In genomic region chr1:161482610-161483009, GRCh38 we compare ENCODE assay signal across 22 cellular contexts. TPM values are rescaled to one million over a fixed set of nuclear protein-coding genes. Genes with fewer than 3 reads are reported as not detected.
DNase-seq lines count a peak whose midpoint lies in the region; ATAC-seq, FAIRE-seq and TF ChIP-seq lines count a peak whose summit lies in the region.
"Had no signal": no experiment of that assay in that cellular context is flagged by ENCODE, and none has a peak within 500 bp of the region (broad histone marks: within the 10 kb centered on the region; RNA-seq: fewer than 3 reads in every experiment).

No MANE protein-coding gene starts in this region.

- H3K27me3 Mint-ChIP-seq in MCF 10A (ENCODE audit: insufficient read depth, unreplicated experiment), result no peaks in the 10 kb centered on the region

- H3K4me3 ChIP-seq in mammary epithelial cell (replicated peaks in 1 of 3; ENCODE audit: insufficient read depth in 1 of 3, low read depth in 2 of 3, low read length in 3 of 3) (no peak overlapping the region), K562 (no peak overlapping the region), fibroblast of mammary gland (ENCODE audit: control insufficient read depth, low read depth, low read length) (no peak overlapping the region)
- H3K4me3 ChIP-seq: BLaER1, GM12878, GM23338 had no signal

- no peaks in the 10 kb centered on the region for H3K36me3 ChIP-seq in mammary epithelial cell (ENCODE audit: insufficient read depth, low read length)
- H3K36me3 ChIP-seq in K562 (ENCODE audit: control insufficient read depth, insufficient read depth, low read length), result no peaks in the 10 kb centered on the region
- H3K36me3 ChIP-seq: BLaER1 had no signal

- H3K4me2 ChIP-seq in mammary epithelial cell (ENCODE audit: insufficient read depth, low read depth, low read length) (no peak overlapping the region), K562 (ENCODE audit: insufficient read depth, low read length) (no peak overlapping the region)
- H3K4me2 ChIP-seq: BLaER1, GM23338 had no signal

- no peak for TF ChIP-seq POLR2A in K562 (conservative IDR thresholded peaks at IDR 0.05)

- TF ChIP-seq RAD21 in K562 (CRISPR knock-in tag; conservative IDR thresholded peaks at IDR 0.05 in 1 of 2, IDR thresholded peaks at IDR 0.05 in 1 of 2), result no peak

- H3K27ac ChIP-seq in mammary epithelial cell (ENCODE audit: insufficient read depth, low read depth, low read length), result no peak overlapping the region
- H3K27ac ChIP-seq in K562 (ENCODE audit: extremely low read depth, low read depth, low read length), result no peak overlapping the region
- H3K27ac ChIP-seq: 22Rv1, BLaER1, C4-2B had no signal

- H3K9me3 Mint-ChIP-seq in MCF 10A (ENCODE audit: unreplicated experiment), result no peaks in the 10 kb centered on the region
- H3K9me3 Mint-ChIP-seq: CD4-positive, CD25-positive, alpha-beta regulatory T cell; CD8-positive, alpha-beta T cell had no signal

- in situ Hi-C loops in mammary epithelial cell (cut with MboI; ENCODE audit: low sequenced_read_pairs in 2 of 2) (no loop called here), K562 (cut with MboI) (no loop called here)

- TF ChIP-seq EP300 in K562 (IDR thresholded peaks at IDR 0.05; ENCODE audit: low read length), result no peak

- H3K9me3 ChIP-seq in mammary epithelial cell (replicated peaks; ENCODE audit: insufficient read depth, low read length), result no peaks in the 10 kb centered on the region
- H3K9me3 ChIP-seq in K562 (replicated peaks; ENCODE audit: control insufficient read depth, insufficient read depth, low read depth, low read length), result no peaks in the 10 kb centered on the region

- H3K4me3 Mint-ChIP-seq in MCF 10A (ENCODE audit: unreplicated experiment), result no peak overlapping the region
- H3K4me3 Mint-ChIP-seq: B cell; CD4-positive, CD25-positive, alpha-beta regulatory T cell; CD8-positive, alpha-beta T cell; GM23338; H9 had no signal

- no peak for FAIRE-seq in K562 (lab: Jason Lieb, UNC)
- FAIRE-seq: A204.1, GM12878, GM19239 had no signal

- dilution Hi-C loops in mammary epithelial cell (cut with HindIII; ENCODE audit: low sequenced_read_pairs), result no loop called here

- H3K36me3 Mint-ChIP-seq in MCF 10A (ENCODE audit: insufficient read depth, unreplicated experiment), result no peaks in the 10 kb centered on the region
- H3K36me3 Mint-ChIP-seq: CD4-positive, CD25-positive, alpha-beta regulatory T cell; CD8-positive, alpha-beta T cell had no signal

- no TSS peak for BruUV-seq in mammary epithelial cell (replicated peaks; lab: Mats Ljungman, UMichigan)
- no TSS peak for BruUV-seq in MCF 10A (replicated peaks; lab: Mats Ljungman, UMichigan)
- BruUV-seq in K562 (replicated peaks; lab: Mats Ljungman, UMichigan), result no TSS peak

- DNase-seq in mammary epithelial cell, result peak; percentile 31
- DNase-seq in MCF 10A (ENCODE audit: unreplicated experiment), result no peak
- no peak for DNase-seq in K562 (ENCODE audit: extremely low read depth in 1 of 4, low spot score in 3 of 4)
- DNase-seq in fibroblast of mammary gland (ENCODE audit: low read depth), result peak; percentile 6
- DNase-seq in SIG-M5 (lab: John Stamatoyannopoulos, UW), result no peak
- no peak for DNase-seq in hypothalamus (lab: John Stamatoyannopoulos, UW)
- DNase-seq: Caco-2; CD4-positive, CD25-positive, alpha-beta regulatory T cell; CD8-positive, alpha-beta T cell; DMS153; DND-41; GDM1; H9 had no signal

- no peak overlapping the region for H3K9ac ChIP-seq in mammary epithelial cell (ENCODE audit: insufficient read depth, low read length)
- no peak overlapping the region for H3K9ac ChIP-seq in K562 (ENCODE audit: insufficient read depth in 1 of 2, low read depth in 2 of 2, low read length in 2 of 2)
- H3K9ac ChIP-seq: BLaER1 had no signal

- no peaks in the 10 kb centered on the region for H3K79me2 ChIP-seq in mammary epithelial cell (ENCODE audit: insufficient read depth, low read length)
- H3K79me2 ChIP-seq in K562 (ENCODE audit: control insufficient read depth, insufficient read depth, low read length), result no peaks in the 10 kb centered on the region

- peaks cover 31% of the 10 kb centered on the region for H3K4me1 ChIP-seq in mammary epithelial cell (ENCODE audit: insufficient read depth, low read length)
- H3K4me1 ChIP-seq in K562 (replicated peaks in 1 of 2; ENCODE audit: control insufficient read depth in 2 of 2, insufficient read depth in 2 of 2, low read length in 2 of 2), result peaks cover 9 to 10% of the 10 kb centered on the region in 2 experiments
- H3K4me1 ChIP-seq: BLaER1, Caco-2 had no signal

- H4K20me1 ChIP-seq in mammary epithelial cell (ENCODE audit: insufficient read depth, low read length) (no peaks in the 10 kb centered on the region), K562 (replicated peaks; ENCODE audit: control insufficient read depth, insufficient read depth, low read length) (no peaks in the 10 kb centered on the region)
- H4K20me1 ChIP-seq: BLaER1 had no signal

- ATAC-seq in K562, result no peak
- ATAC-seq: CD8-positive, alpha-beta T cell; GM12878; HCT116 had no signal

- H3K27me3 ChIP-seq in mammary epithelial cell (ENCODE audit: insufficient read depth, low read length), result no peaks in the 10 kb centered on the region
- no peaks in the 10 kb centered on the region; a peak in 1 of 5 replicates for H3K27me3 ChIP-seq in K562 (ENCODE audit: control insufficient read depth in 2 of 2, insufficient read depth in 2 of 2, low read length in 2 of 2)
- H3K27me3 ChIP-seq: BLaER1 had no signal

- 64% methylated on average over 6 of the region's 6 CpGs for WGBS in mammary epithelial cell (ENCODE audit: low coverage, missing lambda C conversion rate)
- WGBS in K562 (ENCODE audit: insufficient coverage, low coverage, missing lambda C conversion rate), result 28% methylated on average over 6 of the region's 6 CpGs

- H2AFZ ChIP-seq in mammary epithelial cell (ENCODE audit: low read depth, low read length) (no peak overlapping the region), K562 (ENCODE audit: low read depth, low read length) (0 out of 2 replicates have a peak overlapping the region, but pooled peaks have one; percentile 5)
- H2AFZ ChIP-seq: GM23338 had no signal

- no peaks in the 10 kb centered on the region for H3K4me1 Mint-ChIP-seq in MCF 10A (ENCODE audit: insufficient read depth, unreplicated experiment)
- H3K4me1 Mint-ChIP-seq: GM23338 had no signal

- H3K27ac Mint-ChIP-seq in MCF 10A (ENCODE audit: low read depth, unreplicated experiment), result no peak overlapping the region
- H3K27ac Mint-ChIP-seq: B cell; CD4-positive, CD25-positive, alpha-beta regulatory T cell; CD8-positive, alpha-beta T cell; GM23338; H9 had no signal

- TF ChIP-seq CTCF in mammary epithelial cell (conservative IDR thresholded peaks at IDR 0.05 in 1 of 2, IDR thresholded peaks at IDR 0.05 in 1 of 2; ENCODE audit: extremely low read depth in 1 of 2, insufficient read depth in 1 of 2, low read depth in 1 of 2, low read length in 2 of 2), result no peak
- no peak for TF ChIP-seq CTCF in MCF 10A (IDR thresholded peaks at IDR 0.05; ENCODE audit: unreplicated experiment)
- TF ChIP-seq CTCF in K562 (IDR thresholded peaks at IDR 0.05 in 2 of 3, conservative IDR thresholded peaks at IDR 0.05 in 1 of 3; ENCODE audit: insufficient read depth in 2 of 3, low read depth in 1 of 3, low read length in 3 of 3), result no peak
- TF ChIP-seq CTCF in fibroblast of mammary gland (conservative IDR thresholded peaks at IDR 0.05; ENCODE audit: control insufficient read depth, insufficient read depth, low read depth, low read length), result no peak

- no peaks in the 10 kb centered on the region for H3K9me1 ChIP-seq in K562 (ENCODE audit: control insufficient read depth, insufficient read depth, low read length)

- POLR2A ChIA-PET in MCF 10A (lab: Yijun Ruan, JAX), result no interaction called here
- POLR2A ChIA-PET in K562 (lab: Yijun Ruan, JAX), result interaction anchor here (1.0 to 1.1 kb wide), 3 partner anchors 9 to 244 kb away, joined by 3 read pairs; no protein-coding TSS in a partner anchor

- intact Hi-C loops in mammary epithelial cell (cut with micrococcal nuclease) (no loop called here), MCF 10A (cut with micrococcal nuclease) (loop anchor here (10.0 kb wide), 2 partner anchors 162 to 552 kb away; no protein-coding TSS in a partner anchor), K562 (cut with micrococcal nuclease) (loop anchor here (10.0 kb wide), 3 partner anchors 142 to 552 kb away; partner anchors contain the start of gene DUSP12)

- CTCF ChIA-PET in mammary epithelial cell (lab: Charles Lee; ENCODE audit: low non-redundant PET) (no interaction called here), MCF 10A (lab: Yijun Ruan, JAX) (interaction anchor here (0.5 to 2.7 kb wide), 8 partner anchors 13 to 1834 kb away, joined by 3 to 11 read pairs (median 4); partner anchors contain the start of gene FCGR2A), K562 (lab: Yijun Ruan, JAX; ENCODE audit: low intra/inter-chr PET ratio) (no interaction called here)

RNA-seq across cellular contexts. Expression of gene FCGR2A, which starts 22.6 kb away (rescaled TPM):
- total RNA-seq in mammary epithelial cell (not detected), MCF 10A (2022) (not detected in 2 replicates), K562 (2014; rRNA removed) (101 and 112 TPM in 2 replicates), K562 (2014; rRNA removed; fragmentation: Illumina TruSeq; extraction: Trizol) (113 and 127 TPM in 2 replicates), K562 (2015; rRNA removed; fragmentation: Illumina TruSeq; extraction: Trizol) (117 and 130 TPM in 2 replicates), K562 (2021) (84.4 and 97.8 TPM in 2 replicates)
- polyA plus RNA-seq in mammary epithelial cell (0.08 TPM), K562 (2011; rRNA removed) (373 and 504 TPM in 2 replicates), K562 (2014; fragmentation: Illumina TruSeq; extraction: Trizol) (147 and 151 TPM in 2 replicates), K562 (2014; fragmentation: Nextera tagmentation; extraction: Ambion mirVana) (100 to 1,000 TPM in 1 of 2 experiments, 10 to 100 TPM in 1; 80.0 to 112 TPM), K562 (2014; rRNA removed) (124 and 132 TPM in 2 replicates)
- polyA minus RNA-seq in mammary epithelial cell, result not detected
- total RNA-seq in K562 (2011; cell fraction: chromatin; rRNA removed; ENCODE audit: low replicate concordance), result 389 and 599 TPM in 2 replicates
- 541 and 613 TPM in 2 replicates for total RNA-seq in K562 (2011; cell fraction: nucleolus; rRNA removed)
- total RNA-seq in K562 (2011; cell fraction: nucleoplasm; rRNA removed), result 545 and 616 TPM in 2 replicates
- 431 and 516 TPM in 2 replicates for polyA plus RNA-seq in K562 (2011; cell fraction: cytosol; rRNA removed)
- polyA plus RNA-seq in K562 (2011; cell fraction: nucleus; rRNA removed), result 298 and 350 TPM in 2 replicates
- polyA plus RNA-seq in K562 (2012), result 85.7 and 203 TPM in 2 replicates
- 536 and 660 TPM in 2 replicates for polyA minus RNA-seq in K562 (2011; rRNA and poly(A)+ RNA removed)
- polyA minus RNA-seq in K562 (2011; cell fraction: cytosol; rRNA and poly(A)+ RNA removed), result 195 and 278 TPM in 2 replicates
- polyA minus RNA-seq in K562 (2011; cell fraction: nucleus; rRNA and poly(A)+ RNA removed), result 253 and 509 TPM in 2 replicates
- total RNA-seq: Caco-2; CD4-positive, CD25-positive, alpha-beta regulatory T cell; GM23338 had no signal

RNA-seq across cellular contexts. Expression of gene HSPA6, which starts 41.7 kb away (rescaled TPM):
- total RNA-seq in mammary epithelial cell (under 1 TPM; 0.33 to 0.82 TPM), MCF 10A (2022) (0.28 and 0.52 TPM in 2 replicates), K562 (2014; rRNA removed) (3.0 and 3.3 TPM in 2 replicates), K562 (2014; rRNA removed; fragmentation: Illumina TruSeq; extraction: Trizol) (1.1 and 1.6 TPM in 2 replicates), K562 (2015; rRNA removed; fragmentation: Illumina TruSeq; extraction: Trizol) (2.3 and 2.4 TPM in 2 replicates), K562 (2021) (3.0 and 3.9 TPM in 2 replicates)
- polyA plus RNA-seq in mammary epithelial cell (0.79 TPM), K562 (2011; rRNA removed) (10.0 and 14.3 TPM in 2 replicates), K562 (2014; fragmentation: Illumina TruSeq; extraction: Trizol) (2.3 and 2.7 TPM in 2 replicates), K562 (2014; fragmentation: Nextera tagmentation; extraction: Ambion mirVana) (under 1 TPM; 0.15 to 0.21 TPM), K562 (2014; rRNA removed) (4.6 and 4.7 TPM in 2 replicates)
- polyA minus RNA-seq in mammary epithelial cell, result not detected
- total RNA-seq in K562 (2011; cell fraction: chromatin; rRNA removed; ENCODE audit: low replicate concordance), result 16.7 and 32.8 TPM in 2 replicates
- total RNA-seq in K562 (2011; cell fraction: nucleolus; rRNA removed), result 22.5 and 30.7 TPM in 2 replicates
- total RNA-seq in K562 (2011; cell fraction: nucleoplasm; rRNA removed), result 11.7 and 19.8 TPM in 2 replicates
- polyA plus RNA-seq in K562 (2011; cell fraction: cytosol; rRNA removed), result 14.1 and 14.5 TPM in 2 replicates
- 74.9 and 104 TPM in 2 replicates for polyA plus RNA-seq in K562 (2011; cell fraction: nucleus; rRNA removed)
- 5.0 and 15.7 TPM in 2 replicates for polyA plus RNA-seq in K562 (2012)
- 5.8 and 5.9 TPM in 2 replicates for polyA minus RNA-seq in K562 (2011; rRNA and poly(A)+ RNA removed)
- 2.6 and 3.2 TPM in 2 replicates for polyA minus RNA-seq in K562 (2011; cell fraction: cytosol; rRNA and poly(A)+ RNA removed)
- polyA minus RNA-seq in K562 (2011; cell fraction: nucleus; rRNA and poly(A)+ RNA removed), result 10.4 and 13.9 TPM in 2 replicates
- total RNA-seq: CD4-positive, CD25-positive, alpha-beta regulatory T cell; GM23338; H9 had no signal
- polyA plus RNA-seq: CD4-positive, CD25-positive, alpha-beta regulatory T cell; GM23338 had no signal

Comparison
In these comparisons a context has a peak if more than half of its experiments do, and no peak if none do; other contexts are left out.
1. DNase-seq: peak in mammary epithelial cell (single experiment) and fibroblast of mammary gland (single experiment); none in MCF 10A (single experiment), K562 (0 of 4), SIG-M5 (single experiment) and hypothalamus (0 of 51).
2. RNA of gene FCGR2A, which starts 22.6 kb away (total RNA-seq): 84.4 to 616 TPM in K562; not detected in MCF 10A and not detected in mammary epithelial cell; every median in the first group is over 10 times any median in the second.